23 cellular contexts compared by ENCODE assay signal in genomic region chr14:92994131-92994676, GRCh38.
DNase-seq lines count a peak whose midpoint lies in the region; ATAC-seq, FAIRE-seq and TF ChIP-seq lines count a peak whose summit lies in the region.
"Had no signal": no experiment of that assay in that cellular context is flagged by ENCODE, and none has a peak within 500 bp of the region (broad histone marks: within the 10 kb centered on the region; RNA-seq: fewer than 3 reads in every experiment).

No MANE protein-coding gene starts in this region.

- no peaks in the 10 kb centered on the region for H3K27me3 ChIP-seq in H9 (ENCODE audit: insufficient read depth, low read length)
- H3K27me3 ChIP-seq in astrocyte (ENCODE audit: insufficient read depth, low read length): no peaks in the 10 kb centered on the region
- no peaks in the 10 kb centered on the region for H3K27me3 ChIP-seq in heart right ventricle
- H3K27me3 ChIP-seq: body of pancreas, gastrocnemius medialis, Peyer's patch had no signal

- H3K79me2 ChIP-seq in H9 (ENCODE audit: insufficient read depth, low read length) (no peaks in the 10 kb centered on the region), astrocyte (ENCODE audit: insufficient read depth, low read length) (no peaks in the 10 kb centered on the region)

- H3K9me3 ChIP-seq in H9 (ENCODE audit: control insufficient read depth, low read depth, low read length) (no peaks in the 10 kb centered on the region), astrocyte (ENCODE audit: insufficient read depth, low read depth, low read length) (no peaks in the 10 kb centered on the region), heart right ventricle (no peaks in the 10 kb centered on the region)
- H3K9me3 ChIP-seq: body of pancreas, gastrocnemius medialis, Peyer's patch had no signal

- no peak overlapping the region for H4K5ac ChIP-seq in H9 (ENCODE audit: insufficient read length, low read depth, low read length)

- no peaks in the 10 kb centered on the region for H4K20me1 ChIP-seq in H9 (ENCODE audit: control insufficient read depth, insufficient read depth, insufficient read length)
- H4K20me1 ChIP-seq in astrocyte (ENCODE audit: insufficient read depth, low read length): peaks cover 3% of the 10 kb centered on the region

- H3K4me1 Mint-ChIP-seq in H9: peaks cover 12 to 17% of the 10 kb centered on the region in 2 experiments
- peaks cover 7% of the 10 kb centered on the region for H3K4me1 Mint-ChIP-seq in astrocyte (ENCODE audit: low read depth, unreplicated experiment)
- H3K4me1 Mint-ChIP-seq: activated CD8-positive, alpha-beta memory T cell treated with anti-CD3 and anti-CD28 coated beads, Interleukin-2, amount 10 ng/mL, durations not matched to agents 7 days and 5 days; B cell; stimulated activated naive B cell treated with anti-CD40 and anti-IgM and Interleukin-4, amounts not matched to agents 10 μg/mL and 1 μg/mL and 100 μg/mL, for 72 hours had no signal

- H2BK15ac ChIP-seq in H9 (ENCODE audit: low read depth, low read length): no peak overlapping the region

- no peaks in the 10 kb centered on the region for H3K23me2 ChIP-seq in H9 (ENCODE audit: insufficient read length, low read depth, low read length, poor library complexity, severe bottlenecking)

- TF ChIP-seq CTCF in H9 (conservative IDR thresholded peaks at IDR 0.05) (no peak), astrocyte (IDR thresholded peaks at IDR 0.05; ENCODE audit: insufficient read depth, low read depth, low read length) (no peak), heart right ventricle (IDR thresholded peaks at IDR 0.05) (no peak)

- H3K14ac ChIP-seq in H9 (ENCODE audit: insufficient read depth, low read length): no peak overlapping the region

- no peak overlapping the region for H2BK20ac ChIP-seq in H9 (ENCODE audit: low read depth, low read length, poor library complexity, severe bottlenecking)

- H3K36me3 ChIP-seq in astrocyte (ENCODE audit: insufficient read depth, low read length) (no peaks in the 10 kb centered on the region), heart right ventricle (peaks cover 0 to 43% (median 0%) of the 10 kb centered on the region in 9 donors)
- H3K36me3 ChIP-seq: gastrocnemius medialis had no signal

- H3K9me3 Mint-ChIP-seq in H9 (no peaks in the 10 kb centered on the region), astrocyte (ENCODE audit: unreplicated experiment) (peaks cover 4% of the 10 kb centered on the region)
- H3K9me3 Mint-ChIP-seq: activated T-cell treated with anti-CD3 and anti-CD28 coated beads, Interleukin-2, amount 50 U/mL, for 72 hours; CD8-positive, alpha-beta T cell; stimulated activated naive B cell treated with anti-CD40 and anti-IgM and Interleukin-4, amounts not matched to agents 10 μg/mL and 1 μg/mL and 100 μg/mL, for 72 hours; T-helper 2 cell treated with Interferon-gamma antibody and Interleukin-4, amounts not matched to agents 5 μg/mL and 100 μg/mL, for 36 hours had no signal

- no peak overlapping the region for H2AK5ac ChIP-seq in H9 (ENCODE audit: insufficient read length, low read length)

- ATAC-seq in heart right ventricle: peak in 4 of 8 donors; percentile 3 to 24 (median 13)
- no peak for ATAC-seq in GM21360 (IDR thresholded peaks at IDR 0.05; ENCODE audit: unreplicated experiment)
- ATAC-seq: activated CD8-positive, alpha-beta memory T cell treated with anti-CD3 and anti-CD28 coated beads, Interleukin-2, amount 10 ng/mL, durations not matched to agents 7 days and 5 days; activated T-cell treated with anti-CD3 and anti-CD28 coated beads, Interleukin-2, amount 50 U/mL, for 72 hours; CD8-positive, alpha-beta T cell; gastrocnemius medialis; stimulated activated naive B cell treated with anti-CD40 and anti-IgM and Interleukin-4, amounts not matched to agents 10 μg/mL and 1 μg/mL and 100 μg/mL, for 72 hours had no signal

- H3K27me3 Mint-ChIP-seq in H9 (ENCODE audit: low read depth) (no peaks in the 10 kb centered on the region), astrocyte (ENCODE audit: low read depth, unreplicated experiment) (peaks cover 27% of the 10 kb centered on the region)
- H3K27me3 Mint-ChIP-seq: activated CD8-positive, alpha-beta memory T cell treated with anti-CD3 and anti-CD28 coated beads, Interleukin-2, amount 10 ng/mL, durations not matched to agents 7 days and 5 days; B cell; stimulated activated naive B cell treated with anti-CD40 and anti-IgM and Interleukin-4, amounts not matched to agents 10 μg/mL and 1 μg/mL and 100 μg/mL, for 72 hours had no signal

- H3K4me3 ChIP-seq in astrocyte (ENCODE audit: insufficient read depth, low read depth, low read length): no peak overlapping the region
- no peak overlapping the region for H3K4me3 ChIP-seq in heart right ventricle
- H3K4me3 ChIP-seq: body of pancreas, gastrocnemius medialis, GM23248, Peyer's patch had no signal

- H3K79me1 ChIP-seq in H9 (ENCODE audit: insufficient read depth, low read depth, low read length, poor library complexity, severe bottlenecking): no peaks in the 10 kb centered on the region

- H3K27ac Mint-ChIP-seq in H9 (peak overlapping the region in 2 of 3 experiments; percentile 89 to 90; a peak in 3 of 7 replicates), astrocyte (ENCODE audit: unreplicated experiment) (no peak overlapping the region)
- H3K27ac Mint-ChIP-seq: activated CD8-positive, alpha-beta memory T cell treated with anti-CD3 and anti-CD28 coated beads, Interleukin-2, amount 10 ng/mL, durations not matched to agents 7 days and 5 days; activated T-cell treated with anti-CD3 and anti-CD28 coated beads, Interleukin-2, amount 50 U/mL, for 72 hours; B cell; CD8-positive, alpha-beta T cell; stimulated activated naive B cell treated with anti-CD40 and anti-IgM and Interleukin-4, amounts not matched to agents 10 μg/mL and 1 μg/mL and 100 μg/mL, for 72 hours; T-helper 2 cell treated with Interferon-gamma antibody and Interleukin-4, amounts not matched to agents 5 μg/mL and 100 μg/mL, for 36 hours had no signal

- DNase-seq in H9: no peak
- DNase-seq in astrocyte (ENCODE audit: low read depth): no peak
- peak in 1 of 2 donors; percentile 15 for DNase-seq in heart right ventricle
- peak; percentile 3 for DNase-seq in retina
- DNase-seq in stimulated activated CD4-positive, alpha-beta T cell treated with anti-CD3 and anti-CD28 coated beads, Interleukin-15, amount 100 ng/mL, for 24 hours: no peak
- DNase-seq in AG08395 (ENCODE audit: low spot score): no peak
- DNase-seq: activated CD4-positive, alpha-beta T cell treated with anti-CD3 and anti-CD28 coated beads, Interleukin-2, amount 50 U/mL, for 1 hour; activated CD8-positive, alpha-beta memory T cell treated with anti-CD3 and anti-CD28 coated beads, Interleukin-2, amount 10 ng/mL, durations not matched to agents 7 days and 5 days; activated naive CD4-positive, alpha-beta T cell; activated T-cell treated with anti-CD3 and anti-CD28 coated beads, Interleukin-2, amount 50 U/mL, for 72 hours; body of pancreas; CD8-positive, alpha-beta T cell; cerebellar nuclear complex; gastrocnemius medialis; GM23248; IMR-90; NCI-H146; NCI-H345; Peyer's patch; stimulated activated naive B cell treated with anti-CD40 and anti-IgM and Interleukin-4, amounts not matched to agents 10 μg/mL and 1 μg/mL and 100 μg/mL, for 72 hours had no signal

- H3K4ac ChIP-seq in H9 (ENCODE audit: low read depth, low read length): no peak overlapping the region

- intact Hi-C loops in heart right ventricle (cut with DNase I): loop anchor here in 1 of 10 donors (5.0 kb wide), 1 partner anchor 48 kb away; no protein-coding TSS in a partner anchor

- no peak overlapping the region for H2AFZ ChIP-seq in H9 (ENCODE audit: low read length)
- H2AFZ ChIP-seq in astrocyte (ENCODE audit: low read depth, low read length): no peak overlapping the region
- H2AFZ ChIP-seq: GM23248 had no signal

- H3K4me3 Mint-ChIP-seq in H9: no peak overlapping the region
- peak overlapping the region; percentile 8 for H3K4me3 Mint-ChIP-seq in astrocyte (ENCODE audit: unreplicated experiment)
- H3K4me3 Mint-ChIP-seq: activated CD8-positive, alpha-beta memory T cell treated with anti-CD3 and anti-CD28 coated beads, Interleukin-2, amount 10 ng/mL, durations not matched to agents 7 days and 5 days; activated T-cell treated with anti-CD3 and anti-CD28 coated beads, Interleukin-2, amount 50 U/mL, for 72 hours; B cell; CD8-positive, alpha-beta T cell; stimulated activated naive B cell treated with anti-CD40 and anti-IgM and Interleukin-4, amounts not matched to agents 10 μg/mL and 1 μg/mL and 100 μg/mL, for 72 hours; T-helper 2 cell treated with Interferon-gamma antibody and Interleukin-4, amounts not matched to agents 5 μg/mL and 100 μg/mL, for 36 hours had no signal

- no peak overlapping the region for H3K56ac ChIP-seq in H9 (ENCODE audit: insufficient read length, low read depth, low read length)

- H2BK120ac ChIP-seq in H9 (ENCODE audit: low read depth, low read length, poor library complexity, severe bottlenecking): no peak overlapping the region

- no peak overlapping the region for H3K27ac ChIP-seq in H9 (ENCODE audit: insufficient read length, low read depth, low read length)
- H3K27ac ChIP-seq in astrocyte (ENCODE audit: low read depth, low read length): no peak overlapping the region
- peak overlapping the region; percentile 70 to 88 (median 84) for H3K27ac ChIP-seq in heart right ventricle
- H3K27ac ChIP-seq: gastrocnemius medialis, GM23248 had no signal

- H3K23ac ChIP-seq in H9 (ENCODE audit: insufficient read length, low read depth, low read length): no peak overlapping the region

- no peak overlapping the region for H3K18ac ChIP-seq in H9 (ENCODE audit: insufficient read length, low read depth, low read length)

- H3K4me2 ChIP-seq in H9 (ENCODE audit: insufficient read depth, insufficient read length, low read length) (no peak overlapping the region), astrocyte (ENCODE audit: low read length) (no peak overlapping the region)

- H2BK5ac ChIP-seq in H9 (ENCODE audit: insufficient read length, low read length): no peak overlapping the region

- H2BK12ac ChIP-seq in H9 (ENCODE audit: insufficient read length, low read depth, low read length): no peak overlapping the region

- H3K36me3 Mint-ChIP-seq in H9 (ENCODE audit: insufficient read depth in 1 of 3, low read depth in 3 of 3) (peaks cover 19 to 25% (median 21%) of the 10 kb centered on the region in 3 experiments), astrocyte (ENCODE audit: low read depth, unreplicated experiment) (peaks cover 6% of the 10 kb centered on the region)

- no peak for FAIRE-seq in astrocyte (lab: Jason Lieb, UNC)

- no CpG with 5 or more reads among the region's 12 CpGs for WGBS in H9 (ENCODE audit: extremely low coverage, insufficient read length, low lambda C conversion rate)
- 82 to 88% methylated on average over 12 of the region's 12 CpGs for WGBS in heart right ventricle, 2 donors

- H3K4me1 ChIP-seq in H9 (ENCODE audit: insufficient read depth, low read length) (no peaks in the 10 kb centered on the region), astrocyte (ENCODE audit: insufficient read depth, low read length) (no peaks in the 10 kb centered on the region), heart right ventricle (peaks cover 8 to 66% (median 43%) of the 10 kb centered on the region in 9 donors)
- H3K4me1 ChIP-seq: gastrocnemius medialis, Peyer's patch had no signal

- H3K9ac ChIP-seq in H9 (ENCODE audit: extremely low read depth, insufficient read length, low read length) (no peak overlapping the region), astrocyte (ENCODE audit: low read length) (no peak overlapping the region)
- H3K9ac ChIP-seq: GM23248 had no signal

- H4K8ac ChIP-seq in H9 (replicated peaks; ENCODE audit: insufficient read length, low read depth, low read length): no peak overlapping the region

- no peak overlapping the region for H3T11ph ChIP-seq in H9 (ENCODE audit: low read length)

- H4K91ac ChIP-seq in H9 (ENCODE audit: insufficient read length, low read depth, low read length): no peak overlapping the region

Comparison
In these comparisons a context has a peak if more than half of its experiments do, and no peak if none do; other contexts are left out.
1. H3K27ac ChIP-seq: peak in heart right ventricle (10 of 10); none in H9 (single experiment) and astrocyte (single experiment).